In the genomic region with DNA sequence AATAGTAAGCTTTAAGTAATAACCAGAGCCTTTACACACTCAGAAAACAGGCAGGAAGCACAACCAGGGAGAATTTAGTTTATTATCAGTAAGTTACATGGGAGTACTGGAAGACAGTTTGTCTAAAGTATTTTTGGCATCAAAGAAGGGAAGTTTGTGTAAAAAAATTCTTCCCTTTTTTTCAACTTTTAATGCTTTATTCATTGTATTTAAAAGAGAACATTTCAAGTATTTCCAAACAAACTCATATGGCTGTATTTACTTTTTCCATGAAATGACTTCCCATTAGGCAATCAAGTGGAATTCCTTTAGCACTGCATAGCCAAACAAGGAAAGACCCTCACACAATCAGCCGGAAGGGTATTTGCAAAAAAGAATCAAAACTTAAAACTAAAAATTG, we compare ENCODE assay signal across 2 cellular contexts.
TF ChIP-seq lines count a peak whose summit lies in the region.

No MANE protein-coding gene starts in this region.

TF ChIP-seq in IMR-90, 13 proteins besides CTCF, POLR2A, EP300 and RAD21 (continued from another document):
- TF ChIP-seq USF2 (IDR thresholded peaks at IDR 0.05; ENCODE audit: low read depth, low read length): no peak
- TF ChIP-seq NFE2L2 (IDR thresholded peaks at IDR 0.05; ENCODE audit: low read depth, low read length): no peak
- no peak for TF ChIP-seq MXI1 (IDR thresholded peaks at IDR 0.05; ENCODE audit: borderline replicate concordance, low read depth, low read length)
- TF ChIP-seq, protein P1, sequence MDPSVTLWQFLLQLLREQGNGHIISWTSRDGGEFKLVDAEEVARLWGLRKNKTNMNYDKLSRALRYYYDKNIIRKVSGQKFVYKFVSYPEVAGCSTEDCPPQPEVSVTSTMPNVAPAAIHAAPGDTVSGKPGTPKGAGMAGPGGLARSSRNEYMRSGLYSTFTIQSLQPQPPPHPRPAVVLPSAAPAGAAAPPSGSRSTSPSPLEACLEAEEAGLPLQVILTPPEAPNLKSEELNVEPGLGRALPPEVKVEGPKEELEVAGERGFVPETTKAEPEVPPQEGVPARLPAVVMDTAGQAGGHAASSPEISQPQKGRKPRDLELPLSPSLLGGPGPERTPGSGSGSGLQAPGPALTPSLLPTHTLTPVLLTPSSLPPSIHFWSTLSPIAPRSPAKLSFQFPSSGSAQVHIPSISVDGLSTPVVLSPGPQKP (IDR thresholded peaks at IDR 0.05; ENCODE audit: borderline replicate concordance, low read depth, low read length): no peak
- no peak for TF ChIP-seq CHD1 (IDR thresholded peaks at IDR 0.05; ENCODE audit: low read depth, low read length)
TF ChIP-seq in IMR-90: peak in this region for 1.

TF ChIP-seq in GM23338, 12 proteins besides CTCF, POLR2A, EP300 and RAD21 (continued from another document):
- TF ChIP-seq POLR2AphosphoS5 (IDR thresholded peaks at IDR 0.05; ENCODE audit: low read depth) (no peak), EZH2 (IDR thresholded peaks at IDR 0.05; ENCODE audit: low read depth, unreplicated experiment) (no peak), EZH2phosphoT487 (IDR thresholded peaks at IDR 0.05; ENCODE audit: unreplicated experiment) (no peak), NANOG (IDR thresholded peaks at IDR 0.05; ENCODE audit: borderline replicate concordance) (no peak), CREB1 (CRISPR knock-in tag; IDR thresholded peaks at IDR 0.05; ENCODE audit: low read depth) (no peak), STAT1 (IDR thresholded peaks at IDR 0.05; ENCODE audit: unreplicated experiment) (no peak), ETS1 (IDR thresholded peaks at IDR 0.05) (no peak)
- TF ChIP-seq, protein P2, sequence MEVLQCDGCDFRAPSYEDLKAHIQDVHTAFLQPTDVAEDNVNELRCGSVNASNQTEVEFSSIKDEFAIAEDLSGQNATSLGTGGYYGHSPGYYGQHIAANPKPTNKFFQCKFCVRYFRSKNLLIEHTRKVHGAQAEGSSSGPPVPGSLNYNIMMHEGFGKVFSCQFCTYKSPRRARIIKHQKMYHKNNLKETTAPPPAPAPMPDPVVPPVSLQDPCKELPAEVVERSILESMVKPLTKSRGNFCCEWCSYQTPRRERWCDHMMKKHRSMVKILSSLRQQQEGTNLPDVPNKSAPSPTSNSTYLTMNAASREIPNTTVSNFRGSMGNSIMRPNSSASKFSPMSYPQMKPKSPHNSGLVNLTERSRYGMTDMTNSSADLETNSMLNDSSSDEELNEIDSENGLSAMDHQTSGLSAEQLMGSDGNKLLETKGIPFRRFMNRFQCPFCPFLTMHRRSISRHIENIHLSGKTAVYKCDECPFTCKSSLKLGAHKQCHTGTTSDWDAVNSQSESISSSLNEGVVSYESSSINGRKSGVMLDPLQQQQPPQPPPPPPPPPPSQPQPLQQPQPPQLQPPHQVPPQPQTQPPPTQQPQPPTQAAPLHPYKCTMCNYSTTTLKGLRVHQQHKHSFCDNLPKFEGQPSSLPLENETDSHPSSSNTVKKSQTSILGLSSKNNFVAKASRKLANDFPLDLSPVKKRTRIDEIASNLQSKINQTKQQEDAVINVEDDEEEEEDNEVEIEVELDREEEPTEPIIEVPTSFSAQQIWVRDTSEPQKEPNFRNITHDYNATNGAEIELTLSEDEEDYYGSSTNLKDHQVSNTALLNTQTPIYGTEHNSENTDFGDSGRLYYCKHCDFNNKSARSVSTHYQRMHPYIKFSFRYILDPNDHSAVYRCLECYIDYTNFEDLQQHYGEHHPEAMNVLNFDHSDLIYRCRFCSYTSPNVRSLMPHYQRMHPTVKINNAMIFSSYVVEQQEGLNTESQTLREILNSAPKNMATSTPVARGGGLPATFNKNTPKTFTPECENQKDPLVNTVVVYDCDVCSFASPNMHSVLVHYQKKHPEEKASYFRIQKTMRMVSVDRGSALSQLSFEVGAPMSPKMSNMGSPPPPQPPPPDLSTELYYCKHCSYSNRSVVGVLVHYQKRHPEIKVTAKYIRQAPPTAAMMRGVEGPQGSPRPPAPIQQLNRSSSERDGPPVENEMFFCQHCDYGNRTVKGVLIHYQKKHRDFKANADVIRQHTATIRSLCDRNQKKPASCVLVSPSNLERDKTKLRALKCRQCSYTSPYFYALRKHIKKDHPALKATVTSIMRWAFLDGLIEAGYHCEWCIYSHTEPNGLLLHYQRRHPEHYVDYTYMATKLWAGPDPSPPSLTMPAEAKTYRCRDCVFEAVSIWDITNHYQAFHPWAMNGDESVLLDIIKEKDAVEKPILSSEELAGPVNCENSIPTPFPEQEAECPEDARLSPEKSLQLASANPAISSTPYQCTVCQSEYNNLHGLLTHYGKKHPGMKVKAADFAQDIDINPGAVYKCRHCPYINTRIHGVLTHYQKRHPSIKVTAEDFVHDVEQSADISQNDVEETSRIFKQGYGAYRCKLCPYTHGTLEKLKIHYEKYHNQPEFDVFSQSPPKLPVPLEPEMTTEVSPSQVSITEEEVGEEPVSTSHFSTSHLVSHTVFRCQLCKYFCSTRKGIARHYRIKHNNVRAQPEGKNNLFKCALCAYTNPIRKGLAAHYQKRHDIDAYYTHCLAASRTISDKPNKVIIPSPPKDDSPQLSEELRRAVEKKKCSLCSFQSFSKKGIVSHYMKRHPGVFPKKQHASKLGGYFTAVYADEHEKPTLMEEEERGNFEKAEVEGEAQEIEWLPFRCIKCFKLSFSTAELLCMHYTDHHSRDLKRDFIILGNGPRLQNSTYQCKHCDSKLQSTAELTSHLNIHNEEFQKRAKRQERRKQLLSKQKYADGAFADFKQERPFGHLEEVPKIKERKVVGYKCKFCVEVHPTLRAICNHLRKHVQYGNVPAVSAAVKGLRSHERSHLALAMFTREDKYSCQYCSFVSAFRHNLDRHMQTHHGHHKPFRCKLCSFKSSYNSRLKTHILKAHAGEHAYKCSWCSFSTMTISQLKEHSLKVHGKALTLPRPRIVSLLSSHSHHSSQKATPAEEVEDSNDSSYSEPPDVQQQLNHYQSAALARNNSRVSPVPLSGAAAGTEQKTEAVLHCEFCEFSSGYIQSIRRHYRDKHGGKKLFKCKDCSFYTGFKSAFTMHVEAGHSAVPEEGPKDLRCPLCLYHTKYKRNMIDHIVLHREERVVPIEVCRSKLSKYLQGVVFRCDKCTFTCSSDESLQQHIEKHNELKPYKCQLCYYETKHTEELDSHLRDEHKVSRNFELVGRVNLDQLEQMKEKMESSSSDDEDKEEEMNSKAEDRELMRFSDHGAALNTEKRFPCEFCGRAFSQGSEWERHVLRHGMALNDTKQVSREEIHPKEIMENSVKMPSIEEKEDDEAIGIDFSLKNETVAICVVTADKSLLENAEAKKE (CRISPR knock-in tag; IDR thresholded peaks at IDR 0.05): no peak
- TF ChIP-seq, protein P3, sequence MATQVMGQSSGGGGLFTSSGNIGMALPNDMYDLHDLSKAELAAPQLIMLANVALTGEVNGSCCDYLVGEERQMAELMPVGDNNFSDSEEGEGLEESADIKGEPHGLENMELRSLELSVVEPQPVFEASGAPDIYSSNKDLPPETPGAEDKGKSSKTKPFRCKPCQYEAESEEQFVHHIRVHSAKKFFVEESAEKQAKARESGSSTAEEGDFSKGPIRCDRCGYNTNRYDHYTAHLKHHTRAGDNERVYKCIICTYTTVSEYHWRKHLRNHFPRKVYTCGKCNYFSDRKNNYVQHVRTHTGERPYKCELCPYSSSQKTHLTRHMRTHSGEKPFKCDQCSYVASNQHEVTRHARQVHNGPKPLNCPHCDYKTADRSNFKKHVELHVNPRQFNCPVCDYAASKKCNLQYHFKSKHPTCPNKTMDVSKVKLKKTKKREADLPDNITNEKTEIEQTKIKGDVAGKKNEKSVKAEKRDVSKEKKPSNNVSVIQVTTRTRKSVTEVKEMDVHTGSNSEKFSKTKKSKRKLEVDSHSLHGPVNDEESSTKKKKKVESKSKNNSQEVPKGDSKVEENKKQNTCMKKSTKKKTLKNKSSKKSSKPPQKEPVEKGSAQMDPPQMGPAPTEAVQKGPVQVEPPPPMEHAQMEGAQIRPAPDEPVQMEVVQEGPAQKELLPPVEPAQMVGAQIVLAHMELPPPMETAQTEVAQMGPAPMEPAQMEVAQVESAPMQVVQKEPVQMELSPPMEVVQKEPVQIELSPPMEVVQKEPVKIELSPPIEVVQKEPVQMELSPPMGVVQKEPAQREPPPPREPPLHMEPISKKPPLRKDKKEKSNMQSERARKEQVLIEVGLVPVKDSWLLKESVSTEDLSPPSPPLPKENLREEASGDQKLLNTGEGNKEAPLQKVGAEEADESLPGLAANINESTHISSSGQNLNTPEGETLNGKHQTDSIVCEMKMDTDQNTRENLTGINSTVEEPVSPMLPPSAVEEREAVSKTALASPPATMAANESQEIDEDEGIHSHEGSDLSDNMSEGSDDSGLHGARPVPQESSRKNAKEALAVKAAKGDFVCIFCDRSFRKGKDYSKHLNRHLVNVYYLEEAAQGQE (IDR thresholded peaks at IDR 0.05; ENCODE audit: unreplicated experiment): no peak
TF ChIP-seq in GM23338: peak in this region for 0.
